29 cellular contexts compared by ENCODE assay signal in genomic region chr6:31912186-31912585, GRCh38. TPM values are rescaled to one million over a fixed set of nuclear protein-coding genes. Genes with fewer than 3 reads are reported as not detected.
"Had no signal": no experiment of that assay in that cellular context is flagged by ENCODE, and none has a peak within 500 bp of the region (broad histone marks: within the 10 kb centered on the region; RNA-seq: fewer than 3 reads in every experiment).

No MANE protein-coding gene starts in this region.

- H3K27ac ChIP-seq: gastroesophageal sphincter, hepatocyte, neutrophil, ovary, stomach, thyroid gland, upper lobe of left lung had no signal

- H3K27me3 Mint-ChIP-seq: activated CD8-positive, alpha-beta memory T cell treated with anti-CD3 and anti-CD28 coated beads, Interleukin-2, amount 10 ng/mL, durations not matched to agents 7 days and 5 days had no signal

- H3K36me3 Mint-ChIP-seq: activated CD8-positive, alpha-beta memory T cell treated with anti-CD3 and anti-CD28 coated beads, Interleukin-2, amount 10 ng/mL, durations not matched to agents 7 days and 5 days; activated naive CD4-positive, alpha-beta T cell treated with anti-CD3 and anti-CD28 coated beads, Interleukin-2, amount 50 U/mL, for 72 hours; stimulated activated memory B cell treated with anti-CD40 and anti-IgM and Interleukin-4, amounts not matched to agents 10 μg/mL and 1 μg/mL and 100 μg/mL, for 72 hours; WTC11 had no signal

- H3K27me3 ChIP-seq: esophagus squamous epithelium, gastroesophageal sphincter, hepatocyte, neutrophil, ovary, stomach, thyroid gland, upper lobe of left lung had no signal

- H3K4me3 ChIP-seq: esophagus squamous epithelium, gastroesophageal sphincter, hepatocyte, ovary, stomach, thyroid gland, upper lobe of left lung had no signal

- H3K4me1 Mint-ChIP-seq: nephron, WTC11 had no signal

- H3K4me1 ChIP-seq: gastroesophageal sphincter, thyroid gland had no signal

- DNase-seq: activated CD4-positive, alpha-beta T cell treated with anti-CD3 and anti-CD28 coated beads for 1 hour; activated CD8-positive, alpha-beta memory T cell treated with anti-CD3 and anti-CD28 coated beads, Interleukin-2, amount 10 ng/mL, durations not matched to agents 7 days and 5 days; activated CD8-positive, alpha-beta T cell treated with anti-CD3 and anti-CD28 coated beads, Interleukin-2, amount 10 ng/mL, durations not matched to agents 7 days and 5 days; activated naive CD4-positive, alpha-beta T cell; activated T-cell treated with anti-CD3 and anti-CD28 coated beads, Interleukin-2, amount 50 U/mL, for 72 hours; effector CD8-positive, alpha-beta T cell; esophagus squamous epithelium; islet precursor cell; left ventricle myocardium superior; ovary; small intestine; stimulated activated CD4-positive, alpha-beta T cell treated with anti-CD3 and anti-CD28 coated beads, Interleukin-1b, Interleukin-23, amount 100 ng/mL, for 48 hours; stimulated activated CD4-positive, alpha-beta T cell treated with anti-CD3 and anti-CD28 coated beads, Interleukin-4, amount 100 ng/mL, for 4 hours; stimulated activated CD8-positive, alpha-beta memory T cell treated with anti-CD3 and anti-CD28 coated beads, Interleukin-4, amount 100 ng/mL, for 48 hours; stomach; T-helper 17 cell; thyroid gland; upper lobe of left lung had no signal

- H2AFZ ChIP-seq: hepatocyte had no signal

- H3K4me3 Mint-ChIP-seq: activated CD8-positive, alpha-beta memory T cell treated with anti-CD3 and anti-CD28 coated beads, Interleukin-2, amount 10 ng/mL, durations not matched to agents 7 days and 5 days; activated CD8-positive, alpha-beta T cell treated with anti-CD3 and anti-CD28 coated beads, Interleukin-2, amount 10 ng/mL, durations not matched to agents 7 days and 5 days; nephron; stimulated activated memory B cell treated with anti-CD40 and anti-IgM and Interleukin-4, amounts not matched to agents 10 μg/mL and 1 μg/mL and 100 μg/mL, for 72 hours; T-helper 17 cell; WTC11 had no signal

- H3K9me3 Mint-ChIP-seq: activated naive CD4-positive, alpha-beta T cell treated with anti-CD3 and anti-CD28 coated beads, Interleukin-2, amount 50 U/mL, for 72 hours; activated T-cell treated with anti-CD3 and anti-CD28 coated beads, Interleukin-2, amount 50 U/mL, for 72 hours; nephron; stimulated activated memory B cell treated with anti-CD40 and anti-IgM and Interleukin-4, amounts not matched to agents 10 μg/mL and 1 μg/mL and 100 μg/mL, for 72 hours had no signal

- H3K27ac Mint-ChIP-seq: activated CD8-positive, alpha-beta memory T cell treated with anti-CD3 and anti-CD28 coated beads, Interleukin-2, amount 10 ng/mL, durations not matched to agents 7 days and 5 days; activated CD8-positive, alpha-beta T cell treated with anti-CD3 and anti-CD28 coated beads, Interleukin-2, amount 10 ng/mL, durations not matched to agents 7 days and 5 days; activated naive CD4-positive, alpha-beta T cell treated with anti-CD3 and anti-CD28 coated beads, Interleukin-2, amount 50 U/mL, for 72 hours; activated T-cell treated with anti-CD3 and anti-CD28 coated beads, Interleukin-2, amount 50 U/mL, for 72 hours; nephron; progenitor cell of endocrine pancreas; stimulated activated memory B cell treated with anti-CD40 and anti-IgM and Interleukin-4, amounts not matched to agents 10 μg/mL and 1 μg/mL and 100 μg/mL, for 72 hours; T-helper 17 cell; WTC11 had no signal

- ATAC-seq: activated CD8-positive, alpha-beta T cell treated with anti-CD3 and anti-CD28 coated beads, Interleukin-2, amount 10 ng/mL, durations not matched to agents 7 days and 5 days; left ventricle myocardium superior; sciatic nerve; stimulated activated memory B cell treated with anti-CD40 and anti-IgM and Interleukin-4, amounts not matched to agents 10 μg/mL and 1 μg/mL and 100 μg/mL, for 72 hours; T-helper 17 cell; WTC11 had no signal

- H3K9me3 ChIP-seq: esophagus squamous epithelium, gastroesophageal sphincter, neutrophil, ovary, stomach, thyroid gland, upper lobe of left lung had no signal

- H3K4me2 ChIP-seq: hepatocyte had no signal

- H3K79me2 ChIP-seq: hepatocyte had no signal

- H3K36me3 ChIP-seq: esophagus squamous epithelium, gastroesophageal sphincter, neutrophil, ovary, stomach, thyroid gland, upper lobe of left lung had no signal

RNA-seq across cellular contexts. Expression of gene C2, which starts 15.3 kb away (rescaled TPM):
- total RNA-seq: dermis microvascular lymphatic vessel endothelial cell, lung microvascular endothelial cell had no signal

RNA-seq across cellular contexts. Expression of gene SLC44A4, which starts 33.4 kb away (rescaled TPM):
- total RNA-seq: activated CD8-positive, alpha-beta memory T cell treated with anti-CD3 and anti-CD28 coated beads, Interleukin-2, amount 10 ng/mL, durations not matched to agents 7 days and 5 days; left ventricle myocardium superior; lung microvascular endothelial cell had no signal
